Comparison of ENCODE assay signal across 18 cellular contexts in the genomic region with DNA sequence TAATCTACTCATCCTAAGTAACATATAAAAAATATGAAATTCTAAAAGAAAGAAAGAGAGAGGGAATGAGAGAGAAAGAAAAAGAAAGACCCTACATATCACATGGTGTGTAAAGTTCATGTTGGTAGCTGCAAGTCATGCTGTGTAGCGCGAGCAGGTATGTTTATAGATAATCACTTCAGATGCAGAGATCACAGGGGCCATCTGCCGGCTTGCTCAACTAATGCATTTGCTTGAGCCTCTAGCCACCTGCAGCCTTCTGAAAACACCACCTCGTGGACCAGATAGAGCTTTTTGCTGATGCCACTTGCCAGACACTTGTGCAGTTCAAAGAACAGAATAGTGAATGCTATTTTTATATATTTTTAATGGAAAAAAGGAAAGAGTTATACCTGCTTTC. TPM values are rescaled to one million over a fixed set of nuclear protein-coding genes. Genes with fewer than 3 reads are reported as not detected.
DNase-seq lines count a peak whose midpoint lies in the region; ATAC-seq, FAIRE-seq and TF ChIP-seq lines count a peak whose summit lies in the region.
"Had no signal": no experiment of that assay in that cellular context is flagged by ENCODE, and none has a peak within 500 bp of the region (broad histone marks: within the 10 kb centered on the region; RNA-seq: fewer than 3 reads in every experiment).

No MANE protein-coding gene starts in this region.

- H3K9me3 ChIP-seq in right atrium auricular region, result no peaks in the 10 kb centered on the region

- ATAC-seq in left ventricle myocardium superior, result no peak
- peak; percentile 38; the same call in 1 of the 2 replicates for ATAC-seq in WTC11
- ATAC-seq in activated CD4-positive, CD25-positive, alpha-beta regulatory T cell treated with anti-CD3 and anti-CD28 coated beads, Interleukin-2, amount 50 U/mL, for 24 hours, result no peak
- ATAC-seq in HG02981 (IDR thresholded peaks at IDR 0.05; ENCODE audit: unreplicated experiment), result no peak
- ATAC-seq: activated CD8-positive, alpha-beta T cell treated with anti-CD3 and anti-CD28 coated beads, Interleukin-2, amount 10 ng/mL, durations not matched to agents 7 days and 5 days; natural killer cell treated with Interleukin-12 subunit alpha and Interleukin-12 subunit beta and Interleukin-15 and Interleukin-18, amount 100 ng/mL, for 72 hours had no signal

- POLR2A ChIA-PET in WTC11 (lab: Charles Lee), result no interaction called here

- H3K27me3 ChIP-seq in right atrium auricular region, result no peaks in the 10 kb centered on the region

- H3K4me1 Mint-ChIP-seq in WTC11, result no peaks in the 10 kb centered on the region

- no peak overlapping the region for H3K27ac ChIP-seq in right atrium auricular region

- no peak overlapping the region for H3K4me3 ChIP-seq in right atrium auricular region
- H3K4me3 ChIP-seq: smooth muscle cell had no signal

- TF ChIP-seq CTCF in right atrium auricular region (IDR thresholded peaks at IDR 0.05) (no peak), WTC11 (IDR thresholded peaks at IDR 0.05) (no peak)

- no peaks in the 10 kb centered on the region for H3K9me3 Mint-ChIP-seq in WTC11

- intact Hi-C loops in left ventricle myocardium superior (cut with micrococcal nuclease), result no loop called here

- no peaks in the 10 kb centered on the region for H3K27me3 Mint-ChIP-seq in WTC11 (ENCODE audit: low read depth)
- H3K27me3 Mint-ChIP-seq: activated naive CD8-positive, alpha-beta T cell; natural killer cell treated with Interleukin-12 subunit alpha and Interleukin-12 subunit beta and Interleukin-15 and Interleukin-18, amount 100 ng/mL, for 72 hours had no signal

- CTCF ChIA-PET in WTC11 (lab: Charles Lee), result interaction anchor here (0.7 to 1.4 kb wide), 2 partner anchors 35 to 341 kb away, joined by 3 to 7 read pairs; no protein-coding TSS in a partner anchor

- no peak for FAIRE-seq in urothelium cell line (lab: Jason Lieb, UNC)
- FAIRE-seq: G401.6, islet of Langerhans had no signal

- no peak overlapping the region for H3K27ac Mint-ChIP-seq in WTC11
- H3K27ac Mint-ChIP-seq: activated CD8-positive, alpha-beta T cell treated with anti-CD3 and anti-CD28 coated beads, Interleukin-2, amount 10 ng/mL, durations not matched to agents 7 days and 5 days; activated naive CD8-positive, alpha-beta T cell; natural killer cell treated with Interleukin-12 subunit alpha and Interleukin-12 subunit beta and Interleukin-15 and Interleukin-18, amount 100 ng/mL, for 72 hours had no signal

- H3K4me3 Mint-ChIP-seq in WTC11, result no peak overlapping the region
- H3K4me3 Mint-ChIP-seq: activated CD8-positive, alpha-beta T cell treated with anti-CD3 and anti-CD28 coated beads, Interleukin-2, amount 10 ng/mL, durations not matched to agents 7 days and 5 days; activated naive CD8-positive, alpha-beta T cell; natural killer cell treated with Interleukin-12 subunit alpha and Interleukin-12 subunit beta and Interleukin-15 and Interleukin-18, amount 100 ng/mL, for 72 hours had no signal

- DNase-seq in left ventricle myocardium superior (peak; percentile 19), right atrium auricular region (ENCODE audit: low spot score) (no peak), NCI-H2227 treated with DMSO at 0.1 percent for 48 hours (lab: John Stamatoyannopoulos, UW) (peak; percentile 68), WTC11 (ENCODE audit: low spot score) (no peak), urothelium cell line (ENCODE audit: low spot score) (peak; percentile 10)
- DNase-seq in activated effector memory CD4-positive, alpha-beta T cell treated with anti-CD3 and anti-CD28 coated beads, Interleukin-2, amount 50 U/mL, for 16 hours, result no peak
- DNase-seq: activated CD8-positive, alpha-beta T cell treated with anti-CD3 and anti-CD28 coated beads, Interleukin-2, amount 10 ng/mL, durations not matched to agents 7 days and 5 days; cortex of kidney; IMR-90 had no signal

- H3K4me1 ChIP-seq in right atrium auricular region, result no peaks in the 10 kb centered on the region

- no peaks in the 10 kb centered on the region for H3K36me3 Mint-ChIP-seq in WTC11
- H3K36me3 Mint-ChIP-seq: activated naive CD8-positive, alpha-beta T cell had no signal

- no peaks in the 10 kb centered on the region for H3K36me3 ChIP-seq in right atrium auricular region

TF ChIP-seq in WTC11, 78 proteins besides CTCF, POLR2A, EP300 and RAD21:
- no peak for TF ChIP-seq ATF1 (CRISPR knock-in tag; IDR thresholded peaks at IDR 0.05)

RNA-seq across cellular contexts. Expression of a gene that starts 37.6 kb away (rescaled TPM):
- total RNA-seq in left ventricle myocardium superior (0.05 TPM), right atrium auricular region (not detected), WTC11 (2021) (0.85 to 1.3 TPM (median 0.94 TPM) in 3 replicates)
- total RNA-seq: activated CD8-positive, alpha-beta T cell treated with anti-CD3 and anti-CD28 coated beads, Interleukin-2, amount 10 ng/mL, durations not matched to agents 7 days and 5 days; fibroblast of villous mesenchyme; IMR-90; natural killer cell treated with Interleukin-12 subunit alpha and Interleukin-12 subunit beta and Interleukin-15 and Interleukin-18, amount 100 ng/mL, for 72 hours; T-helper 2 cell treated with Interferon-gamma antibody and Interleukin-4, amounts not matched to agents 100 ng/mL and 5 ng/mL, for 36 hours had no signal

Comparison
In these comparisons a context has a peak if more than half of its experiments do, and no peak if none do; other contexts are left out.
1. DNase-seq: peak in left ventricle myocardium superior (single experiment), NCI-H2227 treated with DMSO at 0.1 percent for 48 hours (single experiment) and urothelium cell line (single experiment); none in right atrium auricular region (single experiment), WTC11 (single experiment) and activated effector memory CD4-positive, alpha-beta T cell treated with anti-CD3 and anti-CD28 coated beads, Interleukin-2, amount 50 U/mL, for 16 hours (single experiment).